ENCODE assay signal across 8 cellular contexts in the genomic region with DNA sequence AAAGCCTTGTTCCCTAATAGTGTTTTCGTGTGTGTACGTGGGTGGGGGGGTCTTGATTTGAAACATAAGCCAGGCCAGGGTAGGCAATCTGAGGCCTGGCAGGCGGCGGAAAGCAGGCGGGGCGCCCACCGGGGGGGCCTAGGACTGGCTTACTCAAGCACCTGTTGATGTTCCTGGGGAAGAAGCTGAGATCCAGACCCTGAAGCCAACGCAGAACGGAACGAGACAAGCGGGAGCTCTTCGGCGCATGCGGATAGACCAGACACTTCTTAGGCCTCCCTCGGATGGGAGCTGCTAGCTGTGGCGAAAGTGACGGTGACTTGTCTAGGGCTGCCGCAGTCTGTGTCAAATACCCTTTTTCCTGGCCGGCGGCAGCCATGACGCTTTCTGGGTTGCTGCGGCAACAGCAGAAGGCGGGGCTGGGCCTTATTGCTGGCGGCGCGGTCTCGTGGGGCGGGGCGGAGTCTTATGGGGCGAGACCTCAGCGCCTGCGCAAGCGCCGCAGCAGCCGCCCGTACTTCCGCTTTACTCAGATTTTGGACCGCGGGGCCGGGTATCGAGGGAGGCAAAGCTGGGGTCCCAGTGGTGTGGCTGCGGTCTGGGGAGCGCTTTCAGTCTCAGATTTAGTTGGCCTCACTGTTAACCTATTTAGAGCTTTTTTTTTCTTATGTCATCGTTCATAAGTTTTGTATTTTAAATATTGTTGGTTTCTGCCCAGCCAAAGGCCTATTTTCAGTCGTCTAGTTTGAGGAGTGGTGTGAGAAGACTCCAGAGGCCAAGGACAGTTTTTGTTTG. TPM values are rescaled to one million over a fixed set of nuclear protein-coding genes. Genes with fewer than 3 reads are reported as not detected.
A peak's percentile ranks its signal among the peaks of the same experiment; 100 is the strongest.
DNase-seq lines count a peak whose midpoint lies in the region; ATAC-seq and TF ChIP-seq lines count a peak whose summit lies in the region.

A gene (minus strand): TSS at position 402 of the 795 bp plus-strand sequence. CDS start 23 bp downstream, at position 379.

- H3K9me3 Mint-ChIP-seq in activated naive CD4-positive, alpha-beta T cell treated with anti-CD3 and anti-CD28 coated beads, Interleukin-2, amount 50 U/mL, for 72 hours = peaks cover 0 to 4% of the 10 kb centered on the region in 2 donors

- DNase-seq in GM04503 (ENCODE audit: low read depth) (peak; percentile 48), NCI-H1092 treated with DMSO at 0.1 percent for 48 hours (lab: John Stamatoyannopoulos, UW) (peak; percentile 92), globus pallidus (ENCODE audit: low spot score) (peak; percentile 92), nucleus accumbens (lab: John Stamatoyannopoulos, UW) (peak; percentile 45 to 96 (median 88)), superior temporal gyrus (ENCODE audit: extremely low spot score) (peak; percentile 91)
- peak; percentile 93 to 95 for DNase-seq in activated naive CD4-positive, alpha-beta T cell treated with anti-CD3 and anti-CD28 coated beads, Interleukin-2, amount 50 U/mL, for 72 hours (ENCODE audit: low spot score in 2 of 2)

- H3K27ac Mint-ChIP-seq in activated naive CD4-positive, alpha-beta T cell treated with anti-CD3 and anti-CD28 coated beads, Interleukin-2, amount 50 U/mL, for 72 hours = peak within 1 kb of the TSS; percentile 51 to 91

- H3K36me3 Mint-ChIP-seq in activated naive CD4-positive, alpha-beta T cell treated with anti-CD3 and anti-CD28 coated beads, Interleukin-2, amount 50 U/mL, for 72 hours = peaks cover 0 to 4% of the 10 kb centered on the region in 2 donors

- ATAC-seq in HG02623 (IDR thresholded peaks at IDR 0.05; ENCODE audit: unreplicated experiment) = peak; percentile 99
- peak; percentile 93 for ATAC-seq in SK-N-SH treated with all-trans-retinoic acid at 6 μM for 48 hours
- peak; percentile 75 to 85 for ATAC-seq in activated naive CD4-positive, alpha-beta T cell treated with anti-CD3 and anti-CD28 coated beads, Interleukin-2, amount 50 U/mL, for 72 hours

TF ChIP-seq in SK-N-SH treated with all-trans-retinoic acid at 6 μM for 48 hours, 23 proteins besides CTCF, POLR2A, EP300 and RAD21:
- TF ChIP-seq ISL1 (CRISPR knock-in tag; IDR thresholded peaks at IDR 0.05) (no peak), PPARA (CRISPR knock-in tag; IDR thresholded peaks at IDR 0.05; ENCODE audit: borderline replicate concordance) (no peak), BACH2 (CRISPR knock-in tag; IDR thresholded peaks at IDR 0.05; ENCODE audit: borderline replicate concordance) (0 out of 2 replicates have a peak, but pooled peaks have one; percentile 13)
- TF ChIP-seq, protein P1, sequence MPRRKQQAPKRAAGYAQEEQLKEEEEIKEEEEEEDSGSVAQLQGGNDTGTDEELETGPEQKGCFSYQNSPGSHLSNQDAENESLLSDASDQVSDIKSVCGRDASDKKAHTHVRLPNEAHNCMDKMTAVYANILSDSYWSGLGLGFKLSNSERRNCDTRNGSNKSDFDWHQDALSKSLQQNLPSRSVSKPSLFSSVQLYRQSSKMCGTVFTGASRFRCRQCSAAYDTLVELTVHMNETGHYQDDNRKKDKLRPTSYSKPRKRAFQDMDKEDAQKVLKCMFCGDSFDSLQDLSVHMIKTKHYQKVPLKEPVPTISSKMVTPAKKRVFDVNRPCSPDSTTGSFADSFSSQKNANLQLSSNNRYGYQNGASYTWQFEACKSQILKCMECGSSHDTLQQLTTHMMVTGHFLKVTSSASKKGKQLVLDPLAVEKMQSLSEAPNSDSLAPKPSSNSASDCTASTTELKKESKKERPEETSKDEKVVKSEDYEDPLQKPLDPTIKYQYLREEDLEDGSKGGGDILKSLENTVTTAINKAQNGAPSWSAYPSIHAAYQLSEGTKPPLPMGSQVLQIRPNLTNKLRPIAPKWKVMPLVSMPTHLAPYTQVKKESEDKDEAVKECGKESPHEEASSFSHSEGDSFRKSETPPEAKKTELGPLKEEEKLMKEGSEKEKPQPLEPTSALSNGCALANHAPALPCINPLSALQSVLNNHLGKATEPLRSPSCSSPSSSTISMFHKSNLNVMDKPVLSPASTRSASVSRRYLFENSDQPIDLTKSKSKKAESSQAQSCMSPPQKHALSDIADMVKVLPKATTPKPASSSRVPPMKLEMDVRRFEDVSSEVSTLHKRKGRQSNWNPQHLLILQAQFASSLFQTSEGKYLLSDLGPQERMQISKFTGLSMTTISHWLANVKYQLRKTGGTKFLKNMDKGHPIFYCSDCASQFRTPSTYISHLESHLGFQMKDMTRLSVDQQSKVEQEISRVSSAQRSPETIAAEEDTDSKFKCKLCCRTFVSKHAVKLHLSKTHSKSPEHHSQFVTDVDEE (CRISPR knock-in tag; IDR thresholded peaks at IDR 0.05) = no peak

RNA-seq across cellular contexts. Expression of the gene that starts here (rescaled TPM):
- total RNA-seq in activated naive CD4-positive, alpha-beta T cell treated with anti-CD3 and anti-CD28 coated beads, Interleukin-2, amount 50 U/mL, for 72 hours = under 1 TPM in 1 of 2 donors, not detected in 1; 0.16 TPM

Comparison
In these comparisons a context has a peak if more than half of its experiments do, and no peak if none do; other contexts are left out.
1. Peak in every context shown above with its lines: DNase-seq and ATAC-seq.
2. Peak in DNase-seq and ATAC-seq in activated naive CD4-positive, alpha-beta T cell treated with anti-CD3 and anti-CD28 coated beads, Interleukin-2, amount 50 U/mL, for 72 hours; RNA of the gene not detected or under 1 TPM.